1 cellular context compared by ENCODE assay signal in genomic region chr7:47366960-47367359, GRCh38.
TF ChIP-seq lines count a peak whose summit lies in the region.

No MANE protein-coding gene starts in this region.

TF ChIP-seq in H1, 55 proteins besides CTCF, POLR2A, EP300 and RAD21:
- TF ChIP-seq RBBP5 (IDR thresholded peaks at IDR 0.05; ENCODE audit: borderline replicate concordance, low read depth, low read length) (no peak), KDM4A (IDR thresholded peaks at IDR 0.05; ENCODE audit: low read depth, low read length, severe bottlenecking) (no peak), ZNF274 (IDR thresholded peaks at IDR 0.05; ENCODE audit: borderline replicate concordance, extremely low read depth, low read length) (no peak), CBX5 (IDR thresholded peaks at IDR 0.05; ENCODE audit: low read depth, low read length) (no peak), CHD1 (IDR thresholded peaks at IDR 0.05; ENCODE audit: low read depth, low read length) (no peak), PHF8 (conservative IDR thresholded peaks at IDR 0.05; ENCODE audit: low read depth, low read length) (no peak), SP4 (IDR thresholded peaks at IDR 0.05; ENCODE audit: low read length) (no peak), SUZ12 (IDR thresholded peaks at IDR 0.05; ENCODE audit: low read length) (no peak), NANOG (IDR thresholded peaks at IDR 0.05; ENCODE audit: insufficient read depth, low read depth, low read length, poor library complexity, severe bottlenecking) (no peak)
- TF ChIP-seq, protein P1, sequence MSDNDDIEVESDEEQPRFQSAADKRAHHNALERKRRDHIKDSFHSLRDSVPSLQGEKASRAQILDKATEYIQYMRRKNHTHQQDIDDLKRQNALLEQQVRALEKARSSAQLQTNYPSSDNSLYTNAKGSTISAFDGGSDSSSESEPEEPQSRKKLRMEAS (IDR thresholded peaks at IDR 0.05), result no peak
